1 cellular context compared by ENCODE assay signal in the genomic region with DNA sequence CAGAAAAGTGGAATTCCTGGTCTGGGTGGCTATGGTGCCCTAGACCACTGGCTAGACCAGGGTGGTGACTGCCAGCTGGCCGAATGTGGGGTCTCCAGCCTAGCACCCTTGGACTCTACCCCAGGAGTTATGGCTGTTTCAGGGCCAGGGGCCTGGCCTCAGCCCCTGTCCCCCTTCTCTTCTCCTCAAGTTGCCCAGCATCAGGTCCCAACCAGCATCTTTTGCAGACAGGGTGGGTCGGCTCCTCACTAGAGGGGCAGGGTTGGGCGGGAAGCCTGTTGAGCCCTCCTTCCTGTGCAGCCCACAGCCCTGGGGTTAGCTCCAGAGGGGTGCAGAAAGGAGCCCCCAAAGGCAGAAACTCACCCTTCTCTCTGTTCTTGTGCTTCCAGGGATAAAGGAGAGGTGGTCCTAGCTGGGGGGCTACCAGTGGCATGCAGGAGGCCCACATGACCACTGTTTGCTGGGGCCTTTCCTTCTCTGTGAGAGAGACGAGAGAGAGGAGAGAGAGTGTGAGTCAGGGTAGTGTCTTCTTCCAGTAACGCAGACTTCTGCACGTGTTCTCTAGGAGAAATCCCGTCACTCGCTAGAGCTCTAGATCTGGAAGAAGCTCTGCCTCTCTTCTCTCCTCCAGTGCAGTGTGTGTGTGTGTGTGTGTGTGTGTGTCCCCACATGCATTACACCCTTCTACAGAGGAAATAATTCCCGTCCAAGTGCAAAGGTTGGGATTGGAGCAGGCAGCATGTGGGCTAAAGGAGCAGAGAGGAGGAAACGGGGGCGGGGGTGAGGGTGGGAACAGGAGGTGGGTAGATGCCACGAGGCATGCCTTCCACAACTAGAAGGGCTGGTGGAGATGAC.
TF ChIP-seq lines count a peak whose summit lies in the region.

No MANE protein-coding gene starts in this region.

TF ChIP-seq in HepG2, 621 proteins besides CTCF, POLR2A, EP300 and RAD21 (continued from another document):
- TF ChIP-seq RXRB (CRISPR knock-in tag; IDR thresholded peaks at IDR 0.05; ENCODE audit: borderline replicate concordance), result no peak
- no peak for TF ChIP-seq SMYD3 (CRISPR knock-in tag; IDR thresholded peaks at IDR 0.05)
- TF ChIP-seq, protein P1, sequence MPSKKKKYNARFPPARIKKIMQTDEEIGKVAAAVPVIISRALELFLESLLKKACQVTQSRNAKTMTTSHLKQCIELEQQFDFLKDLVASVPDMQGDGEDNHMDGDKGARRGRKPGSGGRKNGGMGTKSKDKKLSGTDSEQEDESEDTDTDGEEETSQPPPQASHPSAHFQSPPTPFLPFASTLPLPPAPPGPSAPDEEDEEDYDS (CRISPR knock-in tag; IDR thresholded peaks at IDR 0.05), result no peak
- TF ChIP-seq, protein P2, sequence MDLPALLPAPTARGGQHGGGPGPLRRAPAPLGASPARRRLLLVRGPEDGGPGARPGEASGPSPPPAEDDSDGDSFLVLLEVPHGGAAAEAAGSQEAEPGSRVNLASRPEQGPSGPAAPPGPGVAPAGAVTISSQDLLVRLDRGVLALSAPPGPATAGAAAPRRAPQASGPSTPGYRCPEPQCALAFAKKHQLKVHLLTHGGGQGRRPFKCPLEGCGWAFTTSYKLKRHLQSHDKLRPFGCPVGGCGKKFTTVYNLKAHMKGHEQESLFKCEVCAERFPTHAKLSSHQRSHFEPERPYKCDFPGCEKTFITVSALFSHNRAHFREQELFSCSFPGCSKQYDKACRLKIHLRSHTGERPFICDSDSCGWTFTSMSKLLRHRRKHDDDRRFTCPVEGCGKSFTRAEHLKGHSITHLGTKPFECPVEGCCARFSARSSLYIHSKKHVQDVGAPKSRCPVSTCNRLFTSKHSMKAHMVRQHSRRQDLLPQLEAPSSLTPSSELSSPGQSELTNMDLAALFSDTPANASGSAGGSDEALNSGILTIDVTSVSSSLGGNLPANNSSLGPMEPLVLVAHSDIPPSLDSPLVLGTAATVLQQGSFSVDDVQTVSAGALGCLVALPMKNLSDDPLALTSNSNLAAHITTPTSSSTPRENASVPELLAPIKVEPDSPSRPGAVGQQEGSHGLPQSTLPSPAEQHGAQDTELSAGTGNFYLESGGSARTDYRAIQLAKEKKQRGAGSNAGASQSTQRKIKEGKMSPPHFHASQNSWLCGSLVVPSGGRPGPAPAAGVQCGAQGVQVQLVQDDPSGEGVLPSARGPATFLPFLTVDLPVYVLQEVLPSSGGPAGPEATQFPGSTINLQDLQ (CRISPR knock-in tag; IDR thresholded peaks at IDR 0.05), result no peak
- peak; percentile 15; the same call in 1 of the 2 replicates for TF ChIP-seq ZBTB7B (CRISPR knock-in tag; IDR thresholded peaks at IDR 0.05)
- 0 out of 2 replicates have a peak, but pooled peaks have one; percentile 16 for TF ChIP-seq ZNF563 (CRISPR knock-in tag; IDR thresholded peaks at IDR 0.05)
